ENCODE assay signal across 19 cellular contexts in genomic region chr4:163702736-163703135, GRCh38.
"Had no signal": no experiment of that assay in that cellular context is flagged by ENCODE, and none has a peak within 500 bp of the region (broad histone marks: within the 10 kb centered on the region; RNA-seq: fewer than 3 reads in every experiment).

No MANE protein-coding gene starts in this region.

- FAIRE-seq: colon, small intestine, urothelium cell line had no signal

- H3K27me3 ChIP-seq: esophagus muscularis mucosa, foreskin keratinocyte had no signal

- H3K4me3 Mint-ChIP-seq: dendritic cell treated with granulocyte-macrophage colony-stimulating factor and Interleukin-4, amounts not matched to agents 40 ng/mL and 50 ng/mL, for 4 days; effector memory CD8-positive, alpha-beta T cell; naive B cell; nephron had no signal

- H3K4me1 ChIP-seq: esophagus muscularis mucosa, parathyroid adenoma, psoas muscle had no signal

- H3K27ac Mint-ChIP-seq: dendritic cell treated with granulocyte-macrophage colony-stimulating factor and Interleukin-4, amounts not matched to agents 40 ng/mL and 50 ng/mL, for 4 days; effector memory CD8-positive, alpha-beta T cell; nephron had no signal

- H3K9me3 ChIP-seq: esophagus muscularis mucosa, psoas muscle had no signal

- H2AFZ ChIP-seq: parathyroid adenoma had no signal

- ATAC-seq: effector memory CD8-positive, alpha-beta T cell; left colon; psoas muscle; sciatic nerve had no signal

- DNase-seq: effector memory CD8-positive, alpha-beta T cell; hippocampal formation; left colon; mesendoderm; naive B cell; psoas muscle; small intestine; stimulated activated CD4-positive, alpha-beta T cell treated with anti-CD3 and anti-CD28 coated beads, Interleukin-12 subunit alpha, Interleukin-12 subunit beta, amount 100 ng/mL, for 4 hours; stimulated activated naive CD4-positive, alpha-beta T cell treated with Interleukin-2 at 50 U/mL for 16 hours; trophoblast cell had no signal

- H3K4me3 ChIP-seq: esophagus muscularis mucosa, psoas muscle had no signal

- H3K36me3 ChIP-seq: esophagus muscularis mucosa had no signal

- H3K79me2 ChIP-seq: parathyroid adenoma had no signal

- H3K4me1 Mint-ChIP-seq: nephron had no signal

- H3K36me3 Mint-ChIP-seq: naive B cell had no signal

- H3K27me3 Mint-ChIP-seq: effector memory CD8-positive, alpha-beta T cell had no signal

- H3K27ac ChIP-seq: epithelial cell of prostate, esophagus muscularis mucosa, foreskin keratinocyte, parathyroid adenoma, psoas muscle had no signal

- H3K9me3 Mint-ChIP-seq: dendritic cell treated with granulocyte-macrophage colony-stimulating factor and Interleukin-4, amounts not matched to agents 40 ng/mL and 50 ng/mL, for 4 days; effector memory CD8-positive, alpha-beta T cell; naive B cell; nephron had no signal

- H3K9ac ChIP-seq: parathyroid adenoma had no signal
